ENCODE assay signal across 2 cellular contexts in the genomic region with DNA sequence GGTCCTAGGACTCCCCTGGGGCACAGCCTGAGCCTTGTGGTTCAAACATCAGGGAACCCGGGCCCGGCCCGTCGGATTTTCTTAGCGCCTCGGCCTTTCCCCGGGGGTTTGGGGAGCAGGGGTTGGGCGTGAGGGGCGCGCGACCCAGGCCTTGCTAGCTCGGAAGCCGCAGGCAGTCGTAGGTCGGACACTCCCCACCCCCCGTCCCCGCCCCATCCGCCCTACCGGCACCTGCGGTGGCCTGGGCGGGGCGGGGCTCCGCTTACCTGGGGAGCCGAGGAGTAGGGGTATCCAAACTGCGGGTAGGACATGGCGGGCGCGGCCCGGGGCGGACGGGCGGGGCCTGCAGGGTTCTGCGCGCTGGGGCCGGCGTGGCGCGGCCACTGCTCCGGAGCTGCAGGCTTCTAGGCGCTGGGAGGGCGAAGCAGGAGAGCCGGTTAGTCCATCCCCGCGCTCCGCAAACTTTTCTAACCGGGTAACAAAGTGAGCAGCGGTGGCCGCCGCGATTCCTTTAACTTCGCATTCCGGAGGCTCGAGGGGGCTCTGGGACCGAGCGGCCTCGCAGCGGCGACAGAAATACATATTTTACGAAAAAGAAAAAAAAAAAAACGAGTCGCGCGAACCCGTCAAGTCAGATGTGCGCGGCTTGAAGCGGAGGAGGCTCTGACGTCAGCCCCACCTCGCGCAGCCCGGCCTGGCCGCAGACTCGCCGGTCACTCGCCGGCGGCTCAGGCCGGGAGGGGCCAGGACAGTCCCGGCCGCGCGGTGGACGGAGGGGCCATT.
TF ChIP-seq lines count a peak whose summit lies in the region.

A gene (minus strand): TSS at position 589 of the 783 bp plus-strand sequence. CDS start 278 bp downstream, at position 311.

TF ChIP-seq in HEK293T, 16 proteins besides CTCF, POLR2A, EP300 and RAD21 (continued from another document):
- TF ChIP-seq TARDBP (IDR thresholded peaks at IDR 0.05) = no peak

TF ChIP-seq in H1, 55 proteins besides CTCF, POLR2A, EP300 and RAD21 (continued from another document):
- TF ChIP-seq, protein P1, sequence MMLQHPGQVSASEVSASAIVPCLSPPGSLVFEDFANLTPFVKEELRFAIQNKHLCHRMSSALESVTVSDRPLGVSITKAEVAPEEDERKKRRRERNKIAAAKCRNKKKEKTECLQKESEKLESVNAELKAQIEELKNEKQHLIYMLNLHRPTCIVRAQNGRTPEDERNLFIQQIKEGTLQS (IDR thresholded peaks at IDR 0.05; ENCODE audit: insufficient read depth, low read depth, low read length) = no peak
- no peak for TF ChIP-seq RNF2 (IDR thresholded peaks at IDR 0.05; ENCODE audit: borderline replicate concordance, low read depth, low read length, missing control alignments, poor library complexity, severe bottlenecking)
- TF ChIP-seq FOSL1 (IDR thresholded peaks at IDR 0.05; ENCODE audit: insufficient read depth, low read depth, low read length) = no peak
- TF ChIP-seq CBX5 (IDR thresholded peaks at IDR 0.05; ENCODE audit: low read depth, low read length) = no peak
- no peak for TF ChIP-seq KDM1A (IDR thresholded peaks at IDR 0.05; ENCODE audit: borderline replicate concordance, low read length)
- peak; percentile 61; the same call in 1 of the 2 replicates for TF ChIP-seq CREB1 (IDR thresholded peaks at IDR 0.05)
- no peak for TF ChIP-seq HDAC2 (IDR thresholded peaks at IDR 0.05; ENCODE audit: borderline replicate concordance in 1 of 2, low read depth in 2 of 2, low read length in 2 of 2)
- TF ChIP-seq TAF1 (IDR thresholded peaks at IDR 0.05; ENCODE audit: low read depth, low read length) = peak; percentile 33; the same call in 1 of the 2 replicates
- TF ChIP-seq MAFK (IDR thresholded peaks at IDR 0.05; ENCODE audit: low read depth, low read length) = no peak
- peak; percentile 37; the same call in 1 of the 2 replicates for TF ChIP-seq TBP (IDR thresholded peaks at IDR 0.05; ENCODE audit: low read depth, low read length)
- no peak for TF ChIP-seq SP1 (IDR thresholded peaks at IDR 0.05; ENCODE audit: low read depth, low read length)
- TF ChIP-seq JUND (IDR thresholded peaks at IDR 0.05; ENCODE audit: low read length) = no peak
- TF ChIP-seq SP4 (IDR thresholded peaks at IDR 0.05; ENCODE audit: low read length) = no peak
- TF ChIP-seq TEAD4 (IDR thresholded peaks at IDR 0.05; ENCODE audit: low read depth, low read length) = no peak
- TF ChIP-seq, protein P2, sequence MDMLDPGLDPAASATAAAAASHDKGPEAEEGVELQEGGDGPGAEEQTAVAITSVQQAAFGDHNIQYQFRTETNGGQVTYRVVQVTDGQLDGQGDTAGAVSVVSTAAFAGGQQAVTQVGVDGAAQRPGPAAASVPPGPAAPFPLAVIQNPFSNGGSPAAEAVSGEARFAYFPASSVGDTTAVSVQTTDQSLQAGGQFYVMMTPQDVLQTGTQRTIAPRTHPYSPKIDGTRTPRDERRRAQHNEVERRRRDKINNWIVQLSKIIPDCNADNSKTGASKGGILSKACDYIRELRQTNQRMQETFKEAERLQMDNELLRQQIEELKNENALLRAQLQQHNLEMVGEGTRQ (IDR thresholded peaks at IDR 0.05; ENCODE audit: low read length) = no peak
- TF ChIP-seq CTBP2 (IDR thresholded peaks at IDR 0.05; ENCODE audit: borderline replicate concordance, insufficient read depth, insufficient read length, low read length) = peak; percentile 33
- no peak for TF ChIP-seq CHD1 (IDR thresholded peaks at IDR 0.05; ENCODE audit: low read depth, low read length)
- TF ChIP-seq KDM4A (IDR thresholded peaks at IDR 0.05; ENCODE audit: low read depth, low read length, severe bottlenecking) = peak; percentile 22
- TF ChIP-seq, protein P3, sequence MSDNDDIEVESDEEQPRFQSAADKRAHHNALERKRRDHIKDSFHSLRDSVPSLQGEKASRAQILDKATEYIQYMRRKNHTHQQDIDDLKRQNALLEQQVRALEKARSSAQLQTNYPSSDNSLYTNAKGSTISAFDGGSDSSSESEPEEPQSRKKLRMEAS (IDR thresholded peaks at IDR 0.05) = no peak
- TF ChIP-seq EZH2 (IDR thresholded peaks at IDR 0.05; ENCODE audit: low read depth, low read length, severe bottlenecking) = peak; percentile 10
TF ChIP-seq in H1: peak in this region for 6.
